ENCODE assay signal across 8 cellular contexts in genomic region chr6:41545703-41546474, GRCh38. TPM values are rescaled to one million over a fixed set of nuclear protein-coding genes. Genes with fewer than 3 reads are reported as not detected.
DNase-seq lines count a peak whose midpoint lies in the region; ATAC-seq, FAIRE-seq and TF ChIP-seq lines count a peak whose summit lies in the region.

A gene with protein sequence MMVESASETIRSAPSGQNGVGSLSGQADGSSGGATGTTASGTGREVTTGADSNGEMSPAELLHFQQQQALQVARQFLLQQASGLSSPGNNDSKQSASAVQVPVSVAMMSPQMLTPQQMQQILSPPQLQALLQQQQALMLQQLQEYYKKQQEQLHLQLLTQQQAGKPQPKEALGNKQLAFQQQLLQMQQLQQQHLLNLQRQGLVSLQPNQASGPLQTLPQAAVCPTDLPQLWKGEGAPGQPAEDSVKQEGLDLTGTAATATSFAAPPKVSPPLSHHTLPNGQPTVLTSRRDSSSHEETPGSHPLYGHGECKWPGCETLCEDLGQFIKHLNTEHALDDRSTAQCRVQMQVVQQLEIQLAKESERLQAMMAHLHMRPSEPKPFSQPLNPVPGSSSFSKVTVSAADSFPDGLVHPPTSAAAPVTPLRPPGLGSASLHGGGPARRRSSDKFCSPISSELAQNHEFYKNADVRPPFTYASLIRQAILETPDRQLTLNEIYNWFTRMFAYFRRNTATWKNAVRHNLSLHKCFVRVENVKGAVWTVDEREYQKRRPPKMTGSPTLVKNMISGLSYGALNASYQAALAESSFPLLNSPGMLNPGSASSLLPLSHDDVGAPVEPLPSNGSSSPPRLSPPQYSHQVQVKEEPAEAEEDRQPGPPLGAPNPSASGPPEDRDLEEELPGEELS (plus strand): TSS chr6:41546381. CDS start chr6:41565761, 19,380 bp downstream.

- TF ChIP-seq CTCF in AG09319 (IDR thresholded peaks at IDR 0.05; ENCODE audit: low read depth, low read length) (no peak), kidney (IDR thresholded peaks at IDR 0.05; ENCODE audit: borderline replicate concordance, extremely low read depth, insufficient read depth) (no peak)

- peaks cover 9% of the 10 kb centered on the region for H3K36me3 Mint-ChIP-seq in central memory CD8-positive, alpha-beta T cell (ENCODE audit: insufficient read depth)

- DNase-seq in AG09319 (ENCODE audit: extremely low read depth, low read depth) (peak; percentile 86), NCI-H345 (lab: John Stamatoyannopoulos, UW) (peak; percentile 92), kidney (peak; percentile 97)
- DNase-seq in central memory CD8-positive, alpha-beta T cell (ENCODE audit: low spot score in 2 of 2): peak; percentile 56 to 68
- DNase-seq in stimulated activated CD4-positive, alpha-beta T cell treated with anti-CD3 and anti-CD28 coated beads, Interleukin-15, amount 100 ng/mL, for 1 hour (ENCODE audit: low read depth in 1 of 2, low spot score in 1 of 2): peak; percentile 67

- H3K4me1 Mint-ChIP-seq in central memory CD8-positive, alpha-beta T cell: peaks cover 37% of the 10 kb centered on the region

- H3K9me3 Mint-ChIP-seq in central memory CD8-positive, alpha-beta T cell: no peaks in the 10 kb centered on the region

- H3K27me3 Mint-ChIP-seq in central memory CD8-positive, alpha-beta T cell: no peaks in the 10 kb centered on the region

- H3K4me3 Mint-ChIP-seq in central memory CD8-positive, alpha-beta T cell: peak within 1 kb of the TSS; percentile 89

- peaks cover 13 to 27% of the 10 kb centered on the region in 2 donors for H3K4me1 ChIP-seq in kidney (ENCODE audit: control insufficient read depth in 1 of 2, insufficient read depth in 1 of 2, low read depth in 1 of 2, low read length in 2 of 2)

- H3K9ac ChIP-seq in kidney (ENCODE audit: low read length in 2 of 2): peak within 1 kb of the TSS; percentile 4 to 86

- H3K4me3 ChIP-seq in kidney (ENCODE audit: low read length in 2 of 2): peak within 1 kb of the TSS; percentile 89 to 92

- intact Hi-C loops in kidney (cut with DNase I): no loop called here

- peak within 1 kb of the TSS; percentile 82 for H3K27ac Mint-ChIP-seq in central memory CD8-positive, alpha-beta T cell (ENCODE audit: low read depth)

- peak; percentile 75 for ATAC-seq in GM19025 (IDR thresholded peaks at IDR 0.05; ENCODE audit: low read depth, unreplicated experiment)
- peak; percentile 70 for ATAC-seq in HG03280 (IDR thresholded peaks at IDR 0.05; ENCODE audit: unreplicated experiment)
- peak; percentile 91 to 94 for ATAC-seq in activated CD4-positive, CD25-positive, alpha-beta regulatory T cell treated with anti-CD3 and anti-CD28 coated beads, Interleukin-2, amount 50 U/mL, for 24 hours
- ATAC-seq in central memory CD8-positive, alpha-beta T cell (replicated peaks; ENCODE audit: extremely low read depth, poor library complexity, severe bottlenecking): peak; percentile 83

- no peaks in the 10 kb centered on the region for H3K36me3 ChIP-seq in kidney (ENCODE audit: control insufficient read depth in 1 of 2, insufficient read depth in 2 of 2, low read length in 2 of 2)

- H3K27ac ChIP-seq in kidney (ENCODE audit: low read depth in 2 of 2, low read length in 2 of 2): peak within 1 kb of the TSS; percentile 37 to 51

- H3K9me3 ChIP-seq in kidney (ENCODE audit: control insufficient read depth in 1 of 2, low read length in 2 of 2): no peaks in the 10 kb centered on the region

- no peak for FAIRE-seq in kidney (lab: Jason Lieb, UNC)

RNA-seq across cellular contexts. Expression of the gene that starts here (rescaled TPM):
- 33.2 TPM for total RNA-seq in kidney
- polyA plus RNA-seq in kidney (ENCODE audit: insufficient read depth, low read depth, low replicate concordance): 14.0 TPM

Comparison
In these comparisons a context has a peak if more than half of its experiments do, and no peak if none do; other contexts are left out.
1. Peak in every context shown above with its lines: DNase-seq, ATAC-seq, H3K4me3 ChIP-seq and H3K27ac ChIP-seq.